ENCODE assay signal across 12 cellular contexts in the genomic region with DNA sequence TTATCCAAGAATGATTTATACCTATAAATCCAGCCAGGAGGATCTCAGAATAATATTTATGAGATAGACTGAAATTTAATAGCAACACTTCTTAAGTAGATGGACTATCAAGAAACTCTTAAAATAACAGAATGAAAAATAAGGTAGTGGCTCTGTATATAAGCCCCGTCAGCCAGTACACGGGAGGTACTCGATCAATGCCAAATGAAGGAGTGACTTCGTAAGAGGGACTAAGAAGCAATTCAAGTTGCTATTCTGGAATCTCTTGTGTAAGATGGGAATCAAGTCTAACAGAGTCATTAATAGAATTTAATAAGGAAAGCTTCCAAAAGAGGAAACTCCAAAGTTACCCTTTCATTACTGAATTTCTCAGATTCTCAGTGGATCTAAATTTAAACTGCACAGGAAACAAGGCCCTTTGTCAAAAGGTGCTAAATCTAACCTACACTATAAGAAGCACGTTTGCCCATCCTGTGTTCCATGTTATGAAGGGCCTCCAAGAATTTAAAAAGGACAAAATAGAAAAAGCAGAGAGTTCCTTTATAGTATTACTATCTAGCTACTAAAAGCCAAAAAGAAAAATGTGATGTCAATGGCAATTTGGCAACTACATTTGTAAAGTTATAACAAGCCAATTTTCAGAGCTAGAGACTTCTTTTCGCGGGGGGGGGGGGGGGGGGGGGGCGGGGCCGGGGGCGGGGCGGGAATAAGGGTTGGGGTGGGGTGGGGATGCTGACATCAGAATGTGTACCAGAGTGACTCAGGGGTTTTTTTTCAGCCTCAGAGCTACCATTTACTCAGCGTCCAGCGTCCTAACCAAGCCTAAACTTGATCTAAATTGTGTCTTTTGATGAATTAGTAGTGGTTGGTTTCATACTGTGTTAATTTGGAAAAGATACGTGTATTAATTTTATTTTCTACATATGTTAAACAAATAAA.
A peak's percentile ranks its signal among the peaks of the same experiment; 100 is the strongest.
DNase-seq lines count a peak whose midpoint lies in the region; ATAC-seq and TF ChIP-seq lines count a peak whose summit lies in the region.
"Had no signal": no experiment of that assay in that cellular context is flagged by ENCODE, and none has a peak within 500 bp of the region (broad histone marks: within the 10 kb centered on the region; RNA-seq: fewer than 3 reads in every experiment).

No MANE protein-coding gene starts in this region.

- TF ChIP-seq CTCF in GM13977 (IDR thresholded peaks at IDR 0.05; ENCODE audit: extremely low read depth, insufficient read depth, missing control alignments): no peak

- H3K27ac Mint-ChIP-seq in activated naive CD8-positive, alpha-beta T cell treated with anti-CD3 and anti-CD28 coated beads, Interleukin-2, amount 10 ng/mL, durations not matched to agents 7 days and 5 days: peak overlapping the region; percentile 10

- no peak overlapping the region for H3K4me3 Mint-ChIP-seq in activated naive CD8-positive, alpha-beta T cell treated with anti-CD3 and anti-CD28 coated beads, Interleukin-2, amount 10 ng/mL, durations not matched to agents 7 days and 5 days

- POLR2A ChIA-PET in activated naive CD8-positive, alpha-beta T cell treated with anti-CD3 and anti-CD28 coated beads, Interleukin-2, amount 10 ng/mL, durations not matched to agents 7 days and 5 days (lab: Charles Lee): no interaction called here

- peaks cover 17% of the 10 kb centered on the region for H3K36me3 Mint-ChIP-seq in activated naive CD8-positive, alpha-beta T cell treated with anti-CD3 and anti-CD28 coated beads, Interleukin-2, amount 10 ng/mL, durations not matched to agents 7 days and 5 days

- in situ Hi-C loops in GM13977 (cut with MboI; ENCODE audit: low pct_unique_long_range_greater_than_20kb, low sequenced_read_pairs, unreplicated experiment): no loop called here

- no peak for ATAC-seq in activated naive CD8-positive, alpha-beta T cell treated with anti-CD3 and anti-CD28 coated beads, Interleukin-2, amount 10 ng/mL, durations not matched to agents 7 days and 5 days (ENCODE audit: low read depth)
- no peak for ATAC-seq in HG02588 (IDR thresholded peaks at IDR 0.05; ENCODE audit: unreplicated experiment)
- ATAC-seq: gastroesophageal sphincter, HCT116, Panc1 had no signal

- DNase-seq in AG08395 (ENCODE audit: low spot score): peak; percentile 57
- DNase-seq in GM13977 (ENCODE audit: low spot score): peak; percentile 66
- DNase-seq in activated naive CD8-positive, alpha-beta T cell treated with anti-CD3 and anti-CD28 coated beads, Interleukin-2, amount 10 ng/mL, durations not matched to agents 7 days and 5 days: no peak
- peak; percentile 76 for DNase-seq in hepatic stellate cell (ENCODE audit: low spot score)
- no peak for DNase-seq in GM19240 (ENCODE audit: insufficient read length, low spot score)
- no peak for DNase-seq in ecto neural progenitor cell (ENCODE audit: low spot score)
- no peak for DNase-seq in cortex of kidney (lab: John Stamatoyannopoulos, UW)
- DNase-seq: Kasumi-1 had no signal

- no peaks in the 10 kb centered on the region for H3K27me3 Mint-ChIP-seq in activated naive CD8-positive, alpha-beta T cell treated with anti-CD3 and anti-CD28 coated beads, Interleukin-2, amount 10 ng/mL, durations not matched to agents 7 days and 5 days

- H3K9me3 Mint-ChIP-seq in activated naive CD8-positive, alpha-beta T cell treated with anti-CD3 and anti-CD28 coated beads, Interleukin-2, amount 10 ng/mL, durations not matched to agents 7 days and 5 days: no peaks in the 10 kb centered on the region

- H3K4me1 Mint-ChIP-seq in activated naive CD8-positive, alpha-beta T cell treated with anti-CD3 and anti-CD28 coated beads, Interleukin-2, amount 10 ng/mL, durations not matched to agents 7 days and 5 days: peaks cover 40% of the 10 kb centered on the region

Comparison
In these comparisons a context has a peak if more than half of its experiments do, and no peak if none do; other contexts are left out.
1. DNase-seq: peak in AG08395 (single experiment), GM13977 (single experiment) and hepatic stellate cell (single experiment); none in activated naive CD8-positive, alpha-beta T cell treated with anti-CD3 and anti-CD28 coated beads, Interleukin-2, amount 10 ng/mL, durations not matched to agents 7 days and 5 days (single experiment), GM19240 (single experiment), ecto neural progenitor cell (single experiment) and cortex of kidney (single experiment).